Comparison of ENCODE assay signal across 8 cellular contexts in genomic region chr12:96121271-96121711, GRCh38.
DNase-seq lines count a peak whose midpoint lies in the region; ATAC-seq and TF ChIP-seq lines count a peak whose summit lies in the region.

No MANE protein-coding gene starts in this region.

- peak overlapping the region; percentile 12 to 68 (median 42) for H3K4me3 Mint-ChIP-seq in immature natural killer cell
- no peak overlapping the region for H3K4me3 Mint-ChIP-seq in activated naive CD4-positive, alpha-beta T cell treated with anti-CD3 and anti-CD28 coated beads for 36 hours

- peak; percentile 61 for DNase-seq in M059J (ENCODE audit: low read depth)
- peak; percentile 25 to 43 (median 41) for DNase-seq in immature natural killer cell
- DNase-seq in NCI-H345 (lab: John Stamatoyannopoulos, UW) = no peak
- DNase-seq in activated CD4-positive, alpha-beta T cell treated with anti-CD3 and anti-CD28 coated beads for 48 hours = no peak
- no peak for DNase-seq in occipital lobe (lab: John Stamatoyannopoulos, UW)
- no peak for DNase-seq in activated naive CD4-positive, alpha-beta T cell treated with anti-CD3 and anti-CD28 coated beads for 36 hours

- intact Hi-C loops in activated naive CD4-positive, alpha-beta T cell treated with anti-CD3 and anti-CD28 coated beads for 36 hours (cut with micrococcal nuclease) = no loop called here

- H3K27me3 Mint-ChIP-seq in immature natural killer cell (ENCODE audit: low read depth in 3 of 3) = peaks cover 0 to 5% (median 3%) of the 10 kb centered on the region in 3 donors
- H3K27me3 Mint-ChIP-seq in activated naive CD4-positive, alpha-beta T cell treated with anti-CD3 and anti-CD28 coated beads for 36 hours (ENCODE audit: low read depth) = no peaks in the 10 kb centered on the region

- TF ChIP-seq POLR2A in GM18505 (IDR thresholded peaks at IDR 0.05; ENCODE audit: borderline replicate concordance, extremely low read depth, insufficient read depth, insufficient read length) = no peak

- no peaks in the 10 kb centered on the region for H3K36me3 Mint-ChIP-seq in immature natural killer cell
- no peaks in the 10 kb centered on the region for H3K36me3 Mint-ChIP-seq in activated naive CD4-positive, alpha-beta T cell treated with anti-CD3 and anti-CD28 coated beads for 36 hours (ENCODE audit: low read depth)

- ATAC-seq in GM18505 (IDR thresholded peaks at IDR 0.05; ENCODE audit: unreplicated experiment) (peak; percentile 51), GM21786 (IDR thresholded peaks at IDR 0.05; ENCODE audit: unreplicated experiment) (peak; percentile 68)

- H3K4me1 Mint-ChIP-seq in immature natural killer cell = peaks cover 15 to 21% of the 10 kb centered on the region in 2 donors
- peaks cover 12% of the 10 kb centered on the region for H3K4me1 Mint-ChIP-seq in activated naive CD4-positive, alpha-beta T cell treated with anti-CD3 and anti-CD28 coated beads for 36 hours (ENCODE audit: low read depth)

- H3K9me3 Mint-ChIP-seq in immature natural killer cell = no peaks in the 10 kb centered on the region
- no peaks in the 10 kb centered on the region for H3K9me3 Mint-ChIP-seq in activated naive CD4-positive, alpha-beta T cell treated with anti-CD3 and anti-CD28 coated beads for 36 hours

- CTCF ChIA-PET in activated naive CD4-positive, alpha-beta T cell treated with anti-CD3 and anti-CD28 coated beads for 36 hours (lab: Charles Lee) = interaction anchor here (0.6 to 1.1 kb wide), 5 partner anchors 53 to 186 kb away, joined by 3 to 5 read pairs (median 3); no protein-coding TSS in a partner anchor

- peak overlapping the region in 4 of 6 donors; percentile 30 to 80 (median 70) for H3K27ac Mint-ChIP-seq in immature natural killer cell
- H3K27ac Mint-ChIP-seq in activated naive CD4-positive, alpha-beta T cell treated with anti-CD3 and anti-CD28 coated beads for 36 hours = no peak overlapping the region

Comparison
In these comparisons a context has a peak if more than half of its experiments do, and no peak if none do; other contexts are left out.
1. DNase-seq: peak in M059J (single experiment) and immature natural killer cell (3 of 3); none in NCI-H345 (single experiment), activated CD4-positive, alpha-beta T cell treated with anti-CD3 and anti-CD28 coated beads for 48 hours (single experiment), occipital lobe (single experiment) and activated naive CD4-positive, alpha-beta T cell treated with anti-CD3 and anti-CD28 coated beads for 36 hours (single experiment).